In genomic region chr14:31029016-31029970, GRCh38 we compare ENCODE assay signal across 18 cellular contexts. TPM values are rescaled to one million over a fixed set of nuclear protein-coding genes. Genes with fewer than 3 reads are reported as not detected.
A peak's percentile ranks its signal among the peaks of the same experiment; 100 is the strongest.
DNase-seq lines count a peak whose midpoint lies in the region; TF ChIP-seq lines count a peak whose summit lies in the region.
"Had no signal": no experiment of that assay in that cellular context is flagged by ENCODE, and none has a peak within 500 bp of the region (broad histone marks: within the 10 kb centered on the region; RNA-seq: fewer than 3 reads in every experiment).

No MANE protein-coding gene starts in this region.

- no peak for TF ChIP-seq CTCF in neural crest cell (conservative IDR thresholded peaks at IDR 0.05)

- H3K27ac Mint-ChIP-seq in activated CD4-positive, alpha-beta T cell treated with anti-CD3 and anti-CD28 coated beads, Interleukin-2, amount 10 ng/mL, durations not matched to agents 24 days and 14 days, result peak overlapping the region; percentile 30
- H3K27ac Mint-ChIP-seq in activated naive CD8-positive, alpha-beta T cell treated with anti-CD3 and anti-CD28 coated beads for 36 hours, result peak overlapping the region; percentile 49
- no peak overlapping the region for H3K27ac Mint-ChIP-seq in neural crest cell (ENCODE audit: unreplicated experiment)

- DNase-seq in activated CD4-positive, alpha-beta T cell treated with anti-CD3 and anti-CD28 coated beads, Interleukin-2, amount 10 ng/mL, durations not matched to agents 24 days and 14 days, result no peak
- no peak for DNase-seq in activated CD4-positive, alpha-beta T cell treated with anti-CD3 and anti-CD28 coated beads, Interleukin-2, amount 50 U/mL, for 4 hours
- DNase-seq in NOMO-1 treated with DMSO at 0.1 percent for 48 hours (lab: John Stamatoyannopoulos, UW; ENCODE audit: unreplicated experiment) (peak; percentile 9), neural crest cell (ENCODE audit: low read depth, low spot score) (no peak), inferior parietal cortex (ENCODE audit: extremely low spot score) (no peak), substantia nigra (lab: John Stamatoyannopoulos, UW) (no peak), HT-29 (ENCODE audit: low spot score) (no peak)
- no peak for DNase-seq in activated naive CD8-positive, alpha-beta T cell treated with anti-CD3 and anti-CD28 coated beads for 36 hours
- DNase-seq: activated CD4-positive, alpha-beta T cell treated with anti-CD3 and anti-CD28 coated beads, Interleukin-2, amount 50 U/mL, for 48 hours; activated effector memory CD4-positive, alpha-beta T cell treated with anti-CD3 and anti-CD28 coated beads, Interleukin-2, amount 50 U/mL, for 16 hours; gastrocnemius medialis; naive B cell; NCI-H1436 treated with DMSO at 0.1 percent for 48 hours; NCI-H2227 treated with DMSO at 0.1 percent for 48 hours; SJCRH30; T-helper 9 cell had no signal

- H3K27ac ChIP-seq in substantia nigra (ENCODE audit: low read depth, low read length, poor library complexity, severe bottlenecking), result no peak overlapping the region
- H3K27ac ChIP-seq: C4-2B, gastrocnemius medialis, SJCRH30, vagina had no signal

- peaks cover 45% of the 10 kb centered on the region for H3K4me1 Mint-ChIP-seq in activated CD4-positive, alpha-beta T cell treated with anti-CD3 and anti-CD28 coated beads, Interleukin-2, amount 10 ng/mL, durations not matched to agents 24 days and 14 days
- peaks cover 59% of the 10 kb centered on the region for H3K4me1 Mint-ChIP-seq in activated naive CD8-positive, alpha-beta T cell treated with anti-CD3 and anti-CD28 coated beads for 36 hours
- H3K4me1 Mint-ChIP-seq in neural crest cell, result peaks cover 9% of the 10 kb centered on the region

- H3K36me3 Mint-ChIP-seq in activated CD4-positive, alpha-beta T cell treated with anti-CD3 and anti-CD28 coated beads, Interleukin-2, amount 10 ng/mL, durations not matched to agents 24 days and 14 days (ENCODE audit: low read depth), result peaks cover 4% of the 10 kb centered on the region
- peaks cover 12% of the 10 kb centered on the region for H3K36me3 Mint-ChIP-seq in activated naive CD8-positive, alpha-beta T cell treated with anti-CD3 and anti-CD28 coated beads for 36 hours
- H3K36me3 Mint-ChIP-seq in neural crest cell (ENCODE audit: low read depth), result no peaks in the 10 kb centered on the region
- H3K36me3 Mint-ChIP-seq: naive B cell had no signal

- intact Hi-C loops in activated CD4-positive, alpha-beta T cell treated with anti-CD3 and anti-CD28 coated beads, Interleukin-2, amount 10 ng/mL, durations not matched to agents 24 days and 14 days (cut with micrococcal nuclease), result loop anchor here (5.0 kb wide), 3 partner anchors 53 to 533 kb away; partner anchors contain the start of genes G2E3 and NUBPL

- no peaks in the 10 kb centered on the region for H3K9me3 Mint-ChIP-seq in activated CD4-positive, alpha-beta T cell treated with anti-CD3 and anti-CD28 coated beads, Interleukin-2, amount 10 ng/mL, durations not matched to agents 24 days and 14 days
- no peaks in the 10 kb centered on the region for H3K9me3 Mint-ChIP-seq in activated naive CD8-positive, alpha-beta T cell treated with anti-CD3 and anti-CD28 coated beads for 36 hours
- no peaks in the 10 kb centered on the region for H3K9me3 Mint-ChIP-seq in neural crest cell
- H3K9me3 Mint-ChIP-seq: naive B cell had no signal

- peak overlapping the region; percentile 0 for H3K4me3 Mint-ChIP-seq in activated CD4-positive, alpha-beta T cell treated with anti-CD3 and anti-CD28 coated beads, Interleukin-2, amount 10 ng/mL, durations not matched to agents 24 days and 14 days
- H3K4me3 Mint-ChIP-seq in activated naive CD8-positive, alpha-beta T cell treated with anti-CD3 and anti-CD28 coated beads for 36 hours, result peak overlapping the region; percentile 5
- peak overlapping the region; percentile 74 for H3K4me3 Mint-ChIP-seq in neural crest cell

- H3K27me3 Mint-ChIP-seq in activated CD4-positive, alpha-beta T cell treated with anti-CD3 and anti-CD28 coated beads, Interleukin-2, amount 10 ng/mL, durations not matched to agents 24 days and 14 days, result no peaks in the 10 kb centered on the region
- no peaks in the 10 kb centered on the region for H3K27me3 Mint-ChIP-seq in activated naive CD8-positive, alpha-beta T cell treated with anti-CD3 and anti-CD28 coated beads for 36 hours
- no peaks in the 10 kb centered on the region for H3K27me3 Mint-ChIP-seq in neural crest cell (ENCODE audit: low read depth)
- H3K27me3 Mint-ChIP-seq: naive B cell had no signal

RNA-seq across cellular contexts. Expression of gene STRN3, which starts 3.1 kb away (rescaled TPM):
- total RNA-seq in activated CD4-positive, alpha-beta T cell treated with anti-CD3 and anti-CD28 coated beads, Interleukin-2, amount 10 ng/mL, durations not matched to agents 24 days and 14 days, result 21.4 and 27.1 TPM in 2 replicates
- total RNA-seq in activated naive CD8-positive, alpha-beta T cell treated with anti-CD3 and anti-CD28 coated beads for 36 hours, result 10 to 100 TPM; 16.0 to 18.1 TPM
- total RNA-seq in neural crest cell, result 37.8 and 38.3 TPM in 2 replicates
- 11.2 and 18.6 TPM in 2 replicates for total RNA-seq in HT-29 (2014; rRNA removed; shearing (Covaris generic))

RNA-seq across cellular contexts. Expression of gene AP4S1, which starts 3.8 kb away (rescaled TPM):
- 7.8 and 8.6 TPM in 2 replicates for total RNA-seq in activated CD4-positive, alpha-beta T cell treated with anti-CD3 and anti-CD28 coated beads, Interleukin-2, amount 10 ng/mL, durations not matched to agents 24 days and 14 days
- 1 to 10 TPM; 7.3 to 8.8 TPM for total RNA-seq in activated naive CD8-positive, alpha-beta T cell treated with anti-CD3 and anti-CD28 coated beads for 36 hours
- total RNA-seq in neural crest cell, result 8.0 and 8.6 TPM in 2 replicates
- total RNA-seq in HT-29 (2014; rRNA removed; shearing (Covaris generic)), result 2.1 and 2.4 TPM in 2 replicates

Comparison
In these comparisons a context has a peak if more than half of its experiments do, and no peak if none do; other contexts are left out.
1. H3K4me3 Mint-ChIP-seq: peak in every context shown above with its lines; median percentile 74 in neural crest cell; 5 in activated naive CD8-positive, alpha-beta T cell treated with anti-CD3 and anti-CD28 coated beads for 36 hours; 0 in activated CD4-positive, alpha-beta T cell treated with anti-CD3 and anti-CD28 coated beads, Interleukin-2, amount 10 ng/mL, durations not matched to agents 24 days and 14 days.